In genomic region chr1:36703526-36704208, GRCh38 we compare ENCODE assay signal across 8 cellular contexts.
A peak's percentile ranks its signal among the peaks of the same experiment; 100 is the strongest.
DNase-seq lines count a peak whose midpoint lies in the region; ATAC-seq and TF ChIP-seq lines count a peak whose summit lies in the region.

No MANE protein-coding gene starts in this region.

- H3K36me3 Mint-ChIP-seq in activated CD4-positive, alpha-beta T cell treated with anti-CD3 and anti-CD28 coated beads, Interleukin-2, amount 10 ng/mL, durations not matched to agents 7 days and 5 days (ENCODE audit: low read depth) = no peaks in the 10 kb centered on the region

- CTCF ChIA-PET in activated CD4-positive, alpha-beta T cell treated with anti-CD3 and anti-CD28 coated beads, Interleukin-2, amount 10 ng/mL, durations not matched to agents 7 days and 5 days (lab: Charles Lee) = no interaction called here

- POLR2A ChIA-PET in activated CD4-positive, alpha-beta T cell treated with anti-CD3 and anti-CD28 coated beads, Interleukin-2, amount 10 ng/mL, durations not matched to agents 7 days and 5 days (lab: Charles Lee) = no interaction called here

- H3K4me3 Mint-ChIP-seq in activated CD4-positive, alpha-beta T cell treated with anti-CD3 and anti-CD28 coated beads, Interleukin-2, amount 10 ng/mL, durations not matched to agents 7 days and 5 days = no peak overlapping the region

- peak; percentile 77 for DNase-seq in COLO829 (ENCODE audit: low spot score)
- DNase-seq in NCI-H510A (lab: John Stamatoyannopoulos, UW) = peak; percentile 100
- peak; percentile 72 for DNase-seq in activated CD4-positive, alpha-beta T cell treated with anti-CD3 and anti-CD28 coated beads, Interleukin-2, amount 10 ng/mL, durations not matched to agents 7 days and 5 days
- peak; percentile 85 for DNase-seq in dermis blood vessel endothelial cell
- DNase-seq in lower leg skin (ENCODE audit: low spot score in 2 of 2) = peak; percentile 45 to 88
- DNase-seq in stimulated activated CD4-positive, alpha-beta T cell treated with anti-CD3 and anti-CD28 coated beads, TNF-alpha, amount 100 ng/mL, for 48 hours (ENCODE audit: low read depth in 3 of 3) = peak; percentile 43 to 63 (median 43)

- no peak overlapping the region for H3K4me3 ChIP-seq in lower leg skin (ENCODE audit: low read depth, poor library complexity, severe bottlenecking)

- ATAC-seq in HG03108 (IDR thresholded peaks at IDR 0.05; ENCODE audit: unreplicated experiment) (peak; percentile 63), GM18870 (IDR thresholded peaks at IDR 0.05; ENCODE audit: unreplicated experiment) (no peak)

- TF ChIP-seq POLR2A in lower leg skin (IDR thresholded peaks at IDR 0.05) = no peak

- intact Hi-C loops in lower leg skin (cut with DNase I; ENCODE audit: low total_unique reads) = loop anchor here (10.0 kb wide), 1 partner anchor 731 kb away; no protein-coding TSS in a partner anchor

- 21 to 22% methylated on average over 19 of the region's 19 CpGs for WGBS in lower leg skin, 2 donors

- H3K27me3 Mint-ChIP-seq in activated CD4-positive, alpha-beta T cell treated with anti-CD3 and anti-CD28 coated beads, Interleukin-2, amount 10 ng/mL, durations not matched to agents 7 days and 5 days = peaks cover 5% of the 10 kb centered on the region

- no peak for TF ChIP-seq CTCF in lower leg skin (IDR thresholded peaks at IDR 0.05)

- H3K27ac Mint-ChIP-seq in activated CD4-positive, alpha-beta T cell treated with anti-CD3 and anti-CD28 coated beads, Interleukin-2, amount 10 ng/mL, durations not matched to agents 7 days and 5 days = no peak overlapping the region

- H3K4me1 Mint-ChIP-seq in activated CD4-positive, alpha-beta T cell treated with anti-CD3 and anti-CD28 coated beads, Interleukin-2, amount 10 ng/mL, durations not matched to agents 7 days and 5 days = no peaks in the 10 kb centered on the region

- H3K9me3 Mint-ChIP-seq in activated CD4-positive, alpha-beta T cell treated with anti-CD3 and anti-CD28 coated beads, Interleukin-2, amount 10 ng/mL, durations not matched to agents 7 days and 5 days = no peaks in the 10 kb centered on the region

Comparison
In these comparisons a context has a peak if more than half of its experiments do, and no peak if none do; other contexts are left out.
1. DNase-seq: peak in every context shown above with its lines; median percentile 100 in NCI-H510A; 85 in dermis blood vessel endothelial cell; 77 in COLO829; 72 in activated CD4-positive, alpha-beta T cell treated with anti-CD3 and anti-CD28 coated beads, Interleukin-2, amount 10 ng/mL, durations not matched to agents 7 days and 5 days; 66 in lower leg skin; 43 in stimulated activated CD4-positive, alpha-beta T cell treated with anti-CD3 and anti-CD28 coated beads, TNF-alpha, amount 100 ng/mL, for 48 hours.